In the genomic region with DNA sequence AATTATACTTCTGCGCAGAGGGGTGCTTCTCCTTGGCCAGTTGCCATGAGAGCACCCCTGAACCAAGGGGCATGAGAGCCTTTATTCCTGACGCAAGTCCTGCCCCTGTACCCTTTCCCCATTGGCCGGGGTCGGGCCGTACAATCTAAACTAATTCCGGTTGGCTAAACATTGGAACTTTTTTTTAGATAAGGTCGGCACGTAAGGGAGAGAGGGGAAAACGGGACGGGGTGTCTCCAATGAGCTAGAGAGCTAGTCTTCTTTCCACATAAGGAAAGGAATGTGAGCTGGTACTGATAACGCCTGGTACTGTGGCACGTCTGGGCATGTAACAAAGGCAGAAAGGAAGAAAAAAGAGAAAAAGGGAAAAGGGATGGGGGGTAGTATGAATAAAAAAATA, we compare ENCODE assay signal across 23 cellular contexts.
DNase-seq lines count a peak whose midpoint lies in the region; ATAC-seq and TF ChIP-seq lines count a peak whose summit lies in the region.
"Had no signal": no experiment of that assay in that cellular context is flagged by ENCODE, and none has a peak within 500 bp of the region (broad histone marks: within the 10 kb centered on the region; RNA-seq: fewer than 3 reads in every experiment).

No MANE protein-coding gene starts in this region.

- H3K4me3 ChIP-seq in heart right ventricle (no peak overlapping the region), right atrium auricular region (no peak overlapping the region)
- H3K4me3 ChIP-seq: BLaER1, GM12878 had no signal

- DNase-seq in Right ventricle myocardium superior (peak; percentile 33), Right ventricle myocardium inferior (ENCODE audit: missing footprints) (no peak), heart right ventricle (no peak), right atrium auricular region (ENCODE audit: low spot score) (no peak), left ventricle myocardium superior (peak; percentile 37), amniotic stem cell (lab: John Stamatoyannopoulos, UW) (no peak)
- DNase-seq: 8988T; ACHN; BE2C; C1 segment of cervical spinal cord; CD4-positive, alpha-beta memory T cell; CD4-positive, CD25-positive, alpha-beta regulatory T cell; CD8-positive, alpha-beta memory T cell; COR-L47; DMS 273 treated with DMSO at 0.1 percent for 48 hours; DMS153; DMS53; DMS79; DND-41; EL; GDM1 had no signal

- WGBS in heart right ventricle, 2 donors, result 59 to 65% methylated on average over 12 of the region's 12 CpGs

- no peak for TF ChIP-seq CTCF in heart right ventricle (IDR thresholded peaks at IDR 0.05)
- no peak for TF ChIP-seq CTCF in right atrium auricular region (IDR thresholded peaks at IDR 0.05)

- ATAC-seq in Right ventricle myocardium superior (ENCODE audit: poor library complexity) (peak; percentile 69), Right ventricle myocardium inferior (no peak), heart right ventricle (peak; percentile 41 to 86 (median 58)), left ventricle myocardium superior (peak; percentile 66)
- ATAC-seq: GM12878 had no signal

- H3K27me3 ChIP-seq in heart right ventricle, result no peaks in the 10 kb centered on the region
- H3K27me3 ChIP-seq in right atrium auricular region, result no peaks in the 10 kb centered on the region
- H3K27me3 ChIP-seq: BE2C, BLaER1 had no signal

- H3K4me1 ChIP-seq in heart right ventricle, result no peaks in the 10 kb centered on the region
- no peaks in the 10 kb centered on the region for H3K4me1 ChIP-seq in right atrium auricular region

- no peaks in the 10 kb centered on the region for H3K9me3 ChIP-seq in heart right ventricle
- no peaks in the 10 kb centered on the region for H3K9me3 ChIP-seq in right atrium auricular region
- H3K9me3 ChIP-seq: BE2C, BLaER1 had no signal

- peak overlapping the region in 3 of 10 donors; percentile 15 to 56 (median 45) for H3K27ac ChIP-seq in heart right ventricle
- H3K27ac ChIP-seq in right atrium auricular region, result no peak overlapping the region
- H3K27ac ChIP-seq: BLaER1 had no signal

- intact Hi-C loops in Right ventricle myocardium superior (cut with DNase I), result no loop called here
- intact Hi-C loops in Right ventricle myocardium inferior (cut with DNase I), result no loop called here
- intact Hi-C loops in heart right ventricle (cut with DNase I), result loop anchor here in 1 of 10 donors (10.0 kb wide), 1 partner anchor 59 kb away; no protein-coding TSS in a partner anchor
- intact Hi-C loops in left ventricle myocardium superior (cut with micrococcal nuclease), result no loop called here

- no peaks in the 10 kb centered on the region for H3K36me3 ChIP-seq in heart right ventricle
- no peaks in the 10 kb centered on the region for H3K36me3 ChIP-seq in right atrium auricular region
- H3K36me3 ChIP-seq: BE2C, BLaER1 had no signal

Comparison
In these comparisons a context has a peak if more than half of its experiments do, and no peak if none do; other contexts are left out.
1. DNase-seq: peak in Right ventricle myocardium superior (single experiment) and left ventricle myocardium superior (single experiment); none in Right ventricle myocardium inferior (single experiment), heart right ventricle (0 of 2), right atrium auricular region (single experiment) and amniotic stem cell (single experiment).